In the genomic region with DNA sequence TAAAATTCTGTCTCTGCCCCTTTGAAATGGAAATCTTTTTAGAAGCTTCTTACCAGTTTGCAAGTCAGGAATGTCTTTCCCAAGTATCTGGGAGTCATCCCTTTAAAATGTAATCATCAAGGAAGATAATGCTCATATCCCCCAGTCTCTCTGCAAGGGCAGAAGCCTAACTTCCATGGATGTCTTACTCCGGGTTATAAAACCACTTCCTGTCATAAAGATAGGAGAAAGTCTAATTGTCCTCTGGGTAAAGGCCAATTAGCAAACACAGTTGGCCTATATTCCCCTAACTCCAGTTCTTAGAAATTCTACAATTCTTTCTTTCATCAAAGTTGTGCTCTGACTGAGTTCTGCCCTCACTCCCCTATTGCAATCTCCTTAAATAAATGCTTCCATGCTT, we compare ENCODE assay signal across 1 cellular context.
TF ChIP-seq lines count a peak whose summit lies in the region.

No MANE protein-coding gene starts in this region.

TF ChIP-seq in HCT116, 20 proteins besides CTCF, POLR2A, EP300 and RAD21:
- no peak for TF ChIP-seq EZH2phosphoT487 (IDR thresholded peaks at IDR 0.05; ENCODE audit: borderline replicate concordance)
- TF ChIP-seq POLR2AphosphoS5 (IDR thresholded peaks at IDR 0.05; ENCODE audit: low read depth, low read length): no peak
- no peak for TF ChIP-seq SIN3A (IDR thresholded peaks at IDR 0.05; ENCODE audit: low read depth)
- no peak for TF ChIP-seq TCF7L2 (IDR thresholded peaks at IDR 0.05; ENCODE audit: borderline replicate concordance, extremely low read depth, insufficient read depth, insufficient read length)
- no peak for TF ChIP-seq FOSL1 (IDR thresholded peaks at IDR 0.05; ENCODE audit: low read depth)
- TF ChIP-seq EZH2 (IDR thresholded peaks at IDR 0.05): no peak
- TF ChIP-seq, protein P1, sequence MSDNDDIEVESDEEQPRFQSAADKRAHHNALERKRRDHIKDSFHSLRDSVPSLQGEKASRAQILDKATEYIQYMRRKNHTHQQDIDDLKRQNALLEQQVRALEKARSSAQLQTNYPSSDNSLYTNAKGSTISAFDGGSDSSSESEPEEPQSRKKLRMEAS (IDR thresholded peaks at IDR 0.05): no peak
- TF ChIP-seq SRF (IDR thresholded peaks at IDR 0.05; ENCODE audit: low read depth): no peak
- no peak for TF ChIP-seq ZNF274 (IDR thresholded peaks at IDR 0.05; ENCODE audit: low read depth, low read length)
- TF ChIP-seq ELF1 (IDR thresholded peaks at IDR 0.05; ENCODE audit: borderline replicate concordance, low read depth): no peak
- TF ChIP-seq YY1 (IDR thresholded peaks at IDR 0.05; ENCODE audit: extremely low read depth, insufficient replicate concordance, low read depth, low read length): no peak
- no peak for TF ChIP-seq SP1 (IDR thresholded peaks at IDR 0.05; ENCODE audit: low read depth)
- no peak for TF ChIP-seq CEBPB (IDR thresholded peaks at IDR 0.05; ENCODE audit: low read depth)
- TF ChIP-seq, protein P2, sequence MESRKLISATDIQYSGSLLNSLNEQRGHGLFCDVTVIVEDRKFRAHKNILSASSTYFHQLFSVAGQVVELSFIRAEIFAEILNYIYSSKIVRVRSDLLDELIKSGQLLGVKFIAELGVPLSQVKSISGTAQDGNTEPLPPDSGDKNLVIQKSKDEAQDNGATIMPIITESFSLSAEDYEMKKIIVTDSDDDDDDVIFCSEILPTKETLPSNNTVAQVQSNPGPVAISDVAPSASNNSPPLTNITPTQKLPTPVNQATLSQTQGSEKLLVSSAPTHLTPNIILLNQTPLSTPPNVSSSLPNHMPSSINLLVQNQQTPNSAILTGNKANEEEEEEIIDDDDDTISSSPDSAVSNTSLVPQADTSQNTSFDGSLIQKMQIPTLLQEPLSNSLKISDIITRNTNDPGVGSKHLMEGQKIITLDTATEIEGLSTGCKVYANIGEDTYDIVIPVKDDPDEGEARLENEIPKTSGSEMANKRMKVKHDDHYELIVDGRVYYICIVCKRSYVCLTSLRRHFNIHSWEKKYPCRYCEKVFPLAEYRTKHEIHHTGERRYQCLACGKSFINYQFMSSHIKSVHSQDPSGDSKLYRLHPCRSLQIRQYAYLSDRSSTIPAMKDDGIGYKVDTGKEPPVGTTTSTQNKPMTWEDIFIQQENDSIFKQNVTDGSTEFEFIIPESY (IDR thresholded peaks at IDR 0.05; ENCODE audit: extremely low read depth, insufficient replicate concordance, low read length): no peak
